Comparison of ENCODE assay signal across 1 cellular context in the genomic region with DNA sequence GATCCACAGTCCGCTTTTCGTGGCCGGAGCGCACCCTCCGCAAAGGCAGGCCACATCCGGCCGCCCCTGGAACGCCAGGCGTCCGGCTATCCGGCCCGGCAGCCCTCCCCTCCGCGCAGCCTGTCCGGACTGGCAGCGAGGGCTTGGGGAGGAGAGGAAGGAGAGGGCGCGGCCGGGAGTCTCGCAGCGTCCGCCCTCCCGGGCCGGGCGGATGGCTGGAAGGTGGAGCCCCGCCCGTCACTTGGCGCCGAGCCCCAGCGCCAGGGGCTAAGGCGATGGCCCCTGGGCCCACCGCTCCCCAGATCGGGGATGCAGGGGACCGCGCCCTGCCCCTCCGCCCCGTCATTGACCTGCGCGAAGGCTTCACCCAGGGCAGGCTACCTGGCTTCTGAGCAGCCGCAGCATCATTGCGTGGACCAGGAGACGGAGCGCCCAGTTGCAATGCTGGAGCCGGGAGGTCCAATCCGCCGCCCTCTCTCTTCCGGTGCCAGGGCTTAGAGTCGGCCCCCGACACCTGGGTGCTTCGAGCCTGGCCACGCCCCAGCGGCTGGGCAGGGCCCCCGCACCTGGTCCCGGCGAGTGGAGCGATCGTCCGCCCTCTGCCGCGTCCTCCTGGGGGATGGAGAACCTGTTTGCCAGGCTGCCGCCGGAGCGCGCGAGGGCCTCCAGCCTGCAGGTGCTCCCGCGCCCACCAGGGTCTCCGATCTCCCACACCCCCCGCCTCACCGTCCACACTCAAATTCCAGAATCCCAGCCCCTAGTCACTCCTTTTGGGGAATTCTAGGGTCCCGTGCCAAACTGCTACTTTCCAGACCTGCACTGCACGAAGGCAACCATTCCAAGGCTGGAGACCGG.
TF ChIP-seq lines count a peak whose summit lies in the region.

TSS of gene FUT1 (minus strand) at position 131 of the 855 bp plus-strand sequence. CDS start 1,360 bp downstream, outside the sequence.

TF ChIP-seq in HEK293, 187 proteins besides CTCF, POLR2A, EP300 and RAD21 (continued from another document and continues in another):
- TF ChIP-seq, protein P1, sequence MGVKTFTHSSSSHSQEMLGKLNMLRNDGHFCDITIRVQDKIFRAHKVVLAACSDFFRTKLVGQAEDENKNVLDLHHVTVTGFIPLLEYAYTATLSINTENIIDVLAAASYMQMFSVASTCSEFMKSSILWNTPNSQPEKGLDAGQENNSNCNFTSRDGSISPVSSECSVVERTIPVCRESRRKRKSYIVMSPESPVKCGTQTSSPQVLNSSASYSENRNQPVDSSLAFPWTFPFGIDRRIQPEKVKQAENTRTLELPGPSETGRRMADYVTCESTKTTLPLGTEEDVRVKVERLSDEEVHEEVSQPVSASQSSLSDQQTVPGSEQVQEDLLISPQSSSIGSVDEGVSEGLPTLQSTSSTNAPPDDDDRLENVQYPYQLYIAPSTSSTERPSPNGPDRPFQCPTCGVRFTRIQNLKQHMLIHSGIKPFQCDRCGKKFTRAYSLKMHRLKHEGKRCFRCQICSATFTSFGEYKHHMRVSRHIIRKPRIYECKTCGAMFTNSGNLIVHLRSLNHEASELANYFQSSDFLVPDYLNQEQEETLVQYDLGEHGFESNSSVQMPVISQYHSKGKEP (tag by site-specific recombination; IDR thresholded peaks at IDR 0.05) = peak; percentile 62
- TF ChIP-seq ZNF350 (tag by site-specific recombination; IDR thresholded peaks at IDR 0.05) (no peak), ZBTB8A (tag by site-specific recombination; IDR thresholded peaks at IDR 0.05) (peak; percentile 78), KLF7 (tag by site-specific recombination; IDR thresholded peaks at IDR 0.05; ENCODE audit: borderline replicate concordance) (peak; percentile 94), ZNF792 (tag by site-specific recombination; IDR thresholded peaks at IDR 0.05) (no peak), ZNF121 (tag by site-specific recombination; IDR thresholded peaks at IDR 0.05) (no peak), ZNF626 (tag by site-specific recombination; IDR thresholded peaks at IDR 0.05) (no peak), ZNF394 (tag by site-specific recombination; IDR thresholded peaks at IDR 0.05; ENCODE audit: borderline replicate concordance) (no peak; the same call in 1 of the 2 replicates), ZNF16 (tag by site-specific recombination; IDR thresholded peaks at IDR 0.05; ENCODE audit: low read depth) (no peak), ZFP69B (tag by site-specific recombination; IDR thresholded peaks at IDR 0.05) (peak; percentile 100), ZNF2 (tag by site-specific recombination; IDR thresholded peaks at IDR 0.05) (no peak), ZNF133 (tag by site-specific recombination; IDR thresholded peaks at IDR 0.05) (no peak), ZNF501 (tag by site-specific recombination; IDR thresholded peaks at IDR 0.05) (peak; percentile 68; the same call in 1 of the 2 replicates), ZNF302 (tag by site-specific recombination; IDR thresholded peaks at IDR 0.05; ENCODE audit: low read depth) (no peak), ZNF157 (tag by site-specific recombination; IDR thresholded peaks at IDR 0.05) (no peak), ZNF292 (tag by site-specific recombination; IDR thresholded peaks at IDR 0.05; ENCODE audit: borderline replicate concordance, low read depth) (no peak), TRIM28 (IDR thresholded peaks at IDR 0.05; ENCODE audit: borderline replicate concordance, low read length) (no peak), ZNF571 (tag by site-specific recombination; IDR thresholded peaks at IDR 0.05) (no peak), ZNF707 (tag by site-specific recombination; IDR thresholded peaks at IDR 0.05) (no peak), KLF16 (tag by site-specific recombination; IDR thresholded peaks at IDR 0.05) (peak; percentile 95), ZNF639 (tag by site-specific recombination; IDR thresholded peaks at IDR 0.05) (0 out of 2 replicates have a peak, but pooled peaks have one; percentile 50), ZNF335 (tag by site-specific recombination; conservative IDR thresholded peaks at IDR 0.05) (peak; percentile 47), SALL2 (tag by site-specific recombination; IDR thresholded peaks at IDR 0.05; ENCODE audit: borderline replicate concordance) (no peak), GLIS1 (tag by site-specific recombination; IDR thresholded peaks at IDR 0.05) (peak; percentile 73), ZNF132 (tag by site-specific recombination; IDR thresholded peaks at IDR 0.05; ENCODE audit: borderline replicate concordance) (no peak), ZNF645 (tag by site-specific recombination; IDR thresholded peaks at IDR 0.05) (no peak), ZNF558 (tag by site-specific recombination; IDR thresholded peaks at IDR 0.05) (no peak), ZNF174 (tag by site-specific recombination; IDR thresholded peaks at IDR 0.05) (no peak), ZNF426 (tag by site-specific recombination; IDR thresholded peaks at IDR 0.05) (no peak)
- TF ChIP-seq, protein P2, sequence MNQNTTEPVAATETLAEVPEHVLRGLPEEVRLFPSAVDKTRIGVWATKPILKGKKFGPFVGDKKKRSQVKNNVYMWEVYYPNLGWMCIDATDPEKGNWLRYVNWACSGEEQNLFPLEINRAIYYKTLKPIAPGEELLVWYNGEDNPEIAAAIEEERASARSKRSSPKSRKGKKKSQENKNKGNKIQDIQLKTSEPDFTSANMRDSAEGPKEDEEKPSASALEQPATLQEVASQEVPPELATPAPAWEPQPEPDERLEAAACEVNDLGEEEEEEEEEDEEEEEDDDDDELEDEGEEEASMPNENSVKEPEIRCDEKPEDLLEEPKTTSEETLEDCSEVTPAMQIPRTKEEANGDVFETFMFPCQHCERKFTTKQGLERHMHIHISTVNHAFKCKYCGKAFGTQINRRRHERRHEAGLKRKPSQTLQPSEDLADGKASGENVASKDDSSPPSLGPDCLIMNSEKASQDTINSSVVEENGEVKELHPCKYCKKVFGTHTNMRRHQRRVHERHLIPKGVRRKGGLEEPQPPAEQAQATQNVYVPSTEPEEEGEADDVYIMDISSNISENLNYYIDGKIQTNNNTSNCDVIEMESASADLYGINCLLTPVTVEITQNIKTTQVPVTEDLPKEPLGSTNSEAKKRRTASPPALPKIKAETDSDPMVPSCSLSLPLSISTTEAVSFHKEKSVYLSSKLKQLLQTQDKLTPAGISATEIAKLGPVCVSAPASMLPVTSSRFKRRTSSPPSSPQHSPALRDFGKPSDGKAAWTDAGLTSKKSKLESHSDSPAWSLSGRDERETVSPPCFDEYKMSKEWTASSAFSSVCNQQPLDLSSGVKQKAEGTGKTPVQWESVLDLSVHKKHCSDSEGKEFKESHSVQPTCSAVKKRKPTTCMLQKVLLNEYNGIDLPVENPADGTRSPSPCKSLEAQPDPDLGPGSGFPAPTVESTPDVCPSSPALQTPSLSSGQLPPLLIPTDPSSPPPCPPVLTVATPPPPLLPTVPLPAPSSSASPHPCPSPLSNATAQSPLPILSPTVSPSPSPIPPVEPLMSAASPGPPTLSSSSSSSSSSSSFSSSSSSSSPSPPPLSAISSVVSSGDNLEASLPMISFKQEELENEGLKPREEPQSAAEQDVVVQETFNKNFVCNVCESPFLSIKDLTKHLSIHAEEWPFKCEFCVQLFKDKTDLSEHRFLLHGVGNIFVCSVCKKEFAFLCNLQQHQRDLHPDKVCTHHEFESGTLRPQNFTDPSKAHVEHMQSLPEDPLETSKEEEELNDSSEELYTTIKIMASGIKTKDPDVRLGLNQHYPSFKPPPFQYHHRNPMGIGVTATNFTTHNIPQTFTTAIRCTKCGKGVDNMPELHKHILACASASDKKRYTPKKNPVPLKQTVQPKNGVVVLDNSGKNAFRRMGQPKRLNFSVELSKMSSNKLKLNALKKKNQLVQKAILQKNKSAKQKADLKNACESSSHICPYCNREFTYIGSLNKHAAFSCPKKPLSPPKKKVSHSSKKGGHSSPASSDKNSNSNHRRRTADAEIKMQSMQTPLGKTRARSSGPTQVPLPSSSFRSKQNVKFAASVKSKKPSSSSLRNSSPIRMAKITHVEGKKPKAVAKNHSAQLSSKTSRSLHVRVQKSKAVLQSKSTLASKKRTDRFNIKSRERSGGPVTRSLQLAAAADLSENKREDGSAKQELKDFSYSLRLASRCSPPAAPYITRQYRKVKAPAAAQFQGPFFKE (tag by site-specific recombination; IDR thresholded peaks at IDR 0.05; ENCODE audit: borderline replicate concordance) = 0 out of 2 replicates have a peak, but pooled peaks have one; percentile 14
- TF ChIP-seq, protein P3, sequence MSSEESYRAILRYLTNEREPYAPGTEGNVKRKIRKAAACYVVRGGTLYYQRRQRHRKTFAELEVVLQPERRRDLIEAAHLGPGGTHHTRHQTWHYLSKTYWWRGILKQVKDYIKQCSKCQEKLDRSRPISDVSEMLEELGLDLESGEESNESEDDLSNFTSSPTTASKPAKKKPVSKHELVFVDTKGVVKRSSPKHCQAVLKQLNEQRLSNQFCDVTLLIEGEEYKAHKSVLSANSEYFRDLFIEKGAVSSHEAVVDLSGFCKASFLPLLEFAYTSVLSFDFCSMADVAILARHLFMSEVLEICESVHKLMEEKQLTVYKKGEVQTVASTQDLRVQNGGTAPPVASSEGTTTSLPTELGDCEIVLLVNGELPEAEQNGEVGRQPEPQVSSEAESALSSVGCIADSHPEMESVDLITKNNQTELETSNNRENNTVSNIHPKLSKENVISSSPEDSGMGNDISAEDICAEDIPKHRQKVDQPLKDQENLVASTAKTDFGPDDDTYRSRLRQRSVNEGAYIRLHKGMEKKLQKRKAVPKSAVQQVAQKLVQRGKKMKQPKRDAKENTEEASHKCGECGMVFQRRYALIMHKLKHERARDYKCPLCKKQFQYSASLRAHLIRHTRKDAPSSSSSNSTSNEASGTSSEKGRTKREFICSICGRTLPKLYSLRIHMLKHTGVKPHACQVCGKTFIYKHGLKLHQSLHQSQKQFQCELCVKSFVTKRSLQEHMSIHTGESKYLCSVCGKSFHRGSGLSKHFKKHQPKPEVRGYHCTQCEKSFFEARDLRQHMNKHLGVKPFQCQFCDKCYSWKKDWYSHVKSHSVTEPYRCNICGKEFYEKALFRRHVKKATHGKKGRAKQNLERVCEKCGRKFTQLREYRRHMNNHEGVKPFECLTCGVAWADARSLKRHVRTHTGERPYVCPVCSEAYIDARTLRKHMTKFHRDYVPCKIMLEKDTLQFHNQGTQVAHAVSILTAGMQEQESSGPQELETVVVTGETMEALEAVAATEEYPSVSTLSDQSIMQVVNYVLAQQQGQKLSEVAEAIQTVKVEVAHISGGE (tag by site-specific recombination; conservative IDR thresholded peaks at IDR 0.05; ENCODE audit: low read depth) = peak; percentile 53; the same call in 1 of the 2 replicates
- TF ChIP-seq, protein P4, sequence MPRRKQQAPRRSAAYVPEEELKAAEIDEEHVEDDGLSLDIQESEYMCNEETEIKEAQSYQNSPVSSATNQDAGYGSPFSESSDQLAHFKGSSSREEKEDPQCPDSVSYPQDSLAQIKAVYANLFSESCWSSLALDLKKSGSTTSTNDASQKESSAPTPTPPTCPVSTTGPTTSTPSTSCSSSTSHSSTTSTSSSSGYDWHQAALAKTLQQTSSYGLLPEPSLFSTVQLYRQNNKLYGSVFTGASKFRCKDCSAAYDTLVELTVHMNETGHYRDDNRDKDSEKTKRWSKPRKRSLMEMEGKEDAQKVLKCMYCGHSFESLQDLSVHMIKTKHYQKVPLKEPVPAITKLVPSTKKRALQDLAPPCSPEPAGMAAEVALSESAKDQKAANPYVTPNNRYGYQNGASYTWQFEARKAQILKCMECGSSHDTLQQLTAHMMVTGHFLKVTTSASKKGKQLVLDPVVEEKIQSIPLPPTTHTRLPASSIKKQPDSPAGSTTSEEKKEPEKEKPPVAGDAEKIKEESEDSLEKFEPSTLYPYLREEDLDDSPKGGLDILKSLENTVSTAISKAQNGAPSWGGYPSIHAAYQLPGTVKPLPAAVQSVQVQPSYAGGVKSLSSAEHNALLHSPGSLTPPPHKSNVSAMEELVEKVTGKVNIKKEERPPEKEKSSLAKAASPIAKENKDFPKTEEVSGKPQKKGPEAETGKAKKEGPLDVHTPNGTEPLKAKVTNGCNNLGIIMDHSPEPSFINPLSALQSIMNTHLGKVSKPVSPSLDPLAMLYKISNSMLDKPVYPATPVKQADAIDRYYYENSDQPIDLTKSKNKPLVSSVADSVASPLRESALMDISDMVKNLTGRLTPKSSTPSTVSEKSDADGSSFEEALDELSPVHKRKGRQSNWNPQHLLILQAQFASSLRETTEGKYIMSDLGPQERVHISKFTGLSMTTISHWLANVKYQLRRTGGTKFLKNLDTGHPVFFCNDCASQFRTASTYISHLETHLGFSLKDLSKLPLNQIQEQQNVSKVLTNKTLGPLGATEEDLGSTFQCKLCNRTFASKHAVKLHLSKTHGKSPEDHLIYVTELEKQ (tag by site-specific recombination; IDR thresholded peaks at IDR 0.05; ENCODE audit: borderline replicate concordance) = no peak
- TF ChIP-seq, protein P5, sequence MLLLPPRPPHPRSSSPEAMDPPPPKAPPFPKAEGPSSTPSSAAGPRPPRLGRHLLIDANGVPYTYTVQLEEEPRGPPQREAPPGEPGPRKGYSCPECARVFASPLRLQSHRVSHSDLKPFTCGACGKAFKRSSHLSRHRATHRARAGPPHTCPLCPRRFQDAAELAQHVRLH (tag by site-specific recombination; IDR thresholded peaks at IDR 0.05) = 0 out of 2 replicates have a peak, but pooled peaks have one; percentile 30
- TF ChIP-seq, protein P6, sequence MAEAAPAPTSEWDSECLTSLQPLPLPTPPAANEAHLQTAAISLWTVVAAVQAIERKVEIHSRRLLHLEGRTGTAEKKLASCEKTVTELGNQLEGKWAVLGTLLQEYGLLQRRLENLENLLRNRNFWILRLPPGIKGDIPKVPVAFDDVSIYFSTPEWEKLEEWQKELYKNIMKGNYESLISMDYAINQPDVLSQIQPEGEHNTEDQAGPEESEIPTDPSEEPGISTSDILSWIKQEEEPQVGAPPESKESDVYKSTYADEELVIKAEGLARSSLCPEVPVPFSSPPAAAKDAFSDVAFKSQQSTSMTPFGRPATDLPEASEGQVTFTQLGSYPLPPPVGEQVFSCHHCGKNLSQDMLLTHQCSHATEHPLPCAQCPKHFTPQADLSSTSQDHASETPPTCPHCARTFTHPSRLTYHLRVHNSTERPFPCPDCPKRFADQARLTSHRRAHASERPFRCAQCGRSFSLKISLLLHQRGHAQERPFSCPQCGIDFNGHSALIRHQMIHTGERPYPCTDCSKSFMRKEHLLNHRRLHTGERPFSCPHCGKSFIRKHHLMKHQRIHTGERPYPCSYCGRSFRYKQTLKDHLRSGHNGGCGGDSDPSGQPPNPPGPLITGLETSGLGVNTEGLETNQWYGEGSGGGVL (tag by site-specific recombination; IDR thresholded peaks at IDR 0.05) = peak; percentile 41; the same call in 1 of the 2 replicates
